23 cellular contexts compared by ENCODE assay signal in genomic region chr10:78650122-78650521, GRCh38.
"Had no signal": no experiment of that assay in that cellular context is flagged by ENCODE, and none has a peak within 500 bp of the region (broad histone marks: within the 10 kb centered on the region; RNA-seq: fewer than 3 reads in every experiment).

No MANE protein-coding gene starts in this region.

- H3K4me3 Mint-ChIP-seq: activated CD4-positive, alpha-beta memory T cell treated with anti-CD3 and anti-CD28 coated beads for 36 hours; activated CD4-positive, alpha-beta T cell treated with anti-CD3 and anti-CD28 coated beads for 36 hours; activated CD8-positive, alpha-beta memory T cell treated with anti-CD3 and anti-CD28 coated beads, Interleukin-2, amount 10 ng/mL, durations not matched to agents 7 days and 5 days; activated naive CD4-positive, alpha-beta T cell treated with anti-CD3 and anti-CD28 coated beads for 36 hours; activated naive CD8-positive, alpha-beta T cell treated with anti-CD3 and anti-CD28 coated beads, Interleukin-2, amount 50 U/mL, for 24 hours; dendritic cell treated with granulocyte-macrophage colony-stimulating factor and Interleukin-4, amounts not matched to agents 40 ng/mL and 50 ng/mL, for 4 days; effector memory CD8-positive, alpha-beta T cell; memory B cell; neural crest cell; T-helper 17 cell; type B pancreatic cell had no signal

- H3K4me1 ChIP-seq: ascending aorta, pancreas, right atrium auricular region had no signal

- H3K9me3 Mint-ChIP-seq: activated CD4-positive, alpha-beta memory T cell treated with anti-CD3 and anti-CD28 coated beads for 36 hours; activated naive CD4-positive, alpha-beta T cell treated with anti-CD3 and anti-CD28 coated beads for 36 hours; activated T-helper 2 cell treated with anti-CD3 and anti-CD28 coated beads, Interferon-gamma antibody, Interleukin-2, Interleukin-4, amounts not matched to agents 10 μg/mL and 5 μg/mL and 100 μg/mL, durations not matched to agents 14 hours and 24 hours and 36 hours; dendritic cell treated with granulocyte-macrophage colony-stimulating factor and Interleukin-4, amounts not matched to agents 40 ng/mL and 50 ng/mL, for 4 days; effector memory CD8-positive, alpha-beta T cell; memory B cell had no signal

- H3K4me3 ChIP-seq: ascending aorta, pancreas, right atrium auricular region, skin epidermis had no signal

- H3K9me3 ChIP-seq: ascending aorta, pancreas, right atrium auricular region had no signal

- H3K36me3 ChIP-seq: ascending aorta, pancreas, right atrium auricular region, WERI-Rb-1 had no signal

- DNase-seq: activated CD4-positive, alpha-beta memory T cell treated with anti-CD3 and anti-CD28 coated beads for 36 hours; activated CD4-positive, alpha-beta T cell treated with anti-CD3 and anti-CD28 coated beads for 36 hours; activated CD8-positive, alpha-beta memory T cell treated with anti-CD3 and anti-CD28 coated beads, Interleukin-2, amount 10 ng/mL, durations not matched to agents 7 days and 5 days; activated naive CD4-positive, alpha-beta T cell treated with anti-CD3 and anti-CD28 coated beads for 36 hours; activated naive CD8-positive, alpha-beta T cell treated with anti-CD3 and anti-CD28 coated beads, Interleukin-2, amount 50 U/mL, for 24 hours; activated T-cell treated with anti-CD3 and anti-CD28 coated beads, Interleukin-2, amount 50 U/mL, for 1 hour; effector memory CD8-positive, alpha-beta T cell; kidney; left ventricle myocardium superior; pancreas; stimulated activated CD4-positive, alpha-beta T cell treated with anti-CD3 and anti-CD28 coated beads, Interleukin-15, amount 100 ng/mL, for 24 hours; stimulated activated CD4-positive, alpha-beta T cell treated with anti-CD3 and anti-CD28 coated beads, Interleukin-4, amount 100 ng/mL, for 24 hours; stimulated activated naive CD4-positive, alpha-beta T cell; T-helper 17 cell; WERI-Rb-1 had no signal

- H3K27ac Mint-ChIP-seq: activated CD4-positive, alpha-beta memory T cell treated with anti-CD3 and anti-CD28 coated beads for 36 hours; activated CD4-positive, alpha-beta T cell treated with anti-CD3 and anti-CD28 coated beads for 36 hours; activated CD8-positive, alpha-beta memory T cell treated with anti-CD3 and anti-CD28 coated beads, Interleukin-2, amount 10 ng/mL, durations not matched to agents 7 days and 5 days; activated naive CD4-positive, alpha-beta T cell treated with anti-CD3 and anti-CD28 coated beads for 36 hours; activated naive CD8-positive, alpha-beta T cell treated with anti-CD3 and anti-CD28 coated beads, Interleukin-2, amount 50 U/mL, for 24 hours; activated T-helper 2 cell treated with anti-CD3 and anti-CD28 coated beads, Interferon-gamma antibody, Interleukin-2, Interleukin-4, amounts not matched to agents 10 μg/mL and 5 μg/mL and 100 μg/mL, durations not matched to agents 14 hours and 24 hours and 36 hours; dendritic cell treated with granulocyte-macrophage colony-stimulating factor and Interleukin-4, amounts not matched to agents 40 ng/mL and 50 ng/mL, for 4 days; effector memory CD8-positive, alpha-beta T cell; memory B cell; T-helper 17 cell; type B pancreatic cell had no signal

- ATAC-seq: activated CD4-positive, alpha-beta T cell treated with anti-CD3 and anti-CD28 coated beads for 36 hours; activated CD8-positive, alpha-beta memory T cell treated with anti-CD3 and anti-CD28 coated beads, Interleukin-2, amount 10 ng/mL, durations not matched to agents 7 days and 5 days; activated naive CD8-positive, alpha-beta T cell treated with anti-CD3 and anti-CD28 coated beads, Interleukin-2, amount 50 U/mL, for 24 hours; effector memory CD8-positive, alpha-beta T cell; left ventricle myocardium superior; pancreas; T-helper 17 cell had no signal

- H3K4me1 Mint-ChIP-seq: activated CD4-positive, alpha-beta T cell treated with anti-CD3 and anti-CD28 coated beads for 36 hours; activated CD8-positive, alpha-beta memory T cell treated with anti-CD3 and anti-CD28 coated beads, Interleukin-2, amount 10 ng/mL, durations not matched to agents 7 days and 5 days; activated naive CD8-positive, alpha-beta T cell treated with anti-CD3 and anti-CD28 coated beads, Interleukin-2, amount 50 U/mL, for 24 hours; memory B cell; T-helper 17 cell had no signal

- H3K27ac ChIP-seq: ascending aorta, pancreas, right atrium auricular region, WERI-Rb-1 had no signal

- H3K27me3 ChIP-seq: ascending aorta, pancreas, right atrium auricular region had no signal

- H3K36me3 Mint-ChIP-seq: activated CD4-positive, alpha-beta memory T cell treated with anti-CD3 and anti-CD28 coated beads for 36 hours; activated CD8-positive, alpha-beta memory T cell treated with anti-CD3 and anti-CD28 coated beads, Interleukin-2, amount 10 ng/mL, durations not matched to agents 7 days and 5 days; memory B cell had no signal
